22 cellular contexts compared by ENCODE assay signal in the genomic region with DNA sequence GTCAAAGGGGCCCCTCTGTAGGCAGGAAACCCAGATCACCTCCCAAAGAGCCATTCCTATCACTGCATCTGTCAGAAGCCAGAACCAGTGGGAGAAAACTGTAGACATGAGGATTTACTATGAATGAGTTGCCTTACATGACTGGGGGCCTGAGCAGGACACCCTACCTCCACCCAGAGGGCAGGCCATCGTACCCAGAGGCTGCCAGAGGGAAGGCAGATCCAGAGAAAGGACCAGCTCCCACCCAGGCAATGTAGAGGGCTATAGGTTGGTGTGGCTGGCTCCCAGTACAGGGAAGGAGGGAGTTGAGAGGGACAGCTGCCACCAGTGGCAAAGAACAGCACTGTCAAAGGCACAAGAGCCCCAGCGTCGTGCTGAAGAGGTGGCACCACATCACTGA.
"Had no signal": no experiment of that assay in that cellular context is flagged by ENCODE, and none has a peak within 500 bp of the region (broad histone marks: within the 10 kb centered on the region; RNA-seq: fewer than 3 reads in every experiment).

No MANE protein-coding gene starts in this region.

- H3K36me3 ChIP-seq: adrenal gland, Peyer's patch, SJSA1 had no signal

- H3K9me3 ChIP-seq: adrenal gland, Peyer's patch, SK-N-SH had no signal

- H3K9ac ChIP-seq: SK-N-SH had no signal

- H3K4me1 ChIP-seq: adrenal gland, Peyer's patch, SJSA1 had no signal

- H3K4me2 ChIP-seq: SK-N-SH had no signal

- H3K27me3 ChIP-seq: adrenal gland, Peyer's patch, SJSA1 had no signal

- DNase-seq: activated CD4-positive, alpha-beta memory T cell treated with anti-CD3 and anti-CD28 coated beads for 36 hours; activated CD4-positive, alpha-beta T cell treated with anti-CD3 and anti-CD28 coated beads, Interleukin-2, amount 10 ng/mL, durations not matched to agents 7 days and 5 days; activated CD8-positive, alpha-beta memory T cell treated with anti-CD3 and anti-CD28 coated beads, Interleukin-2, amount 50 U/mL, for 4 hours; activated gamma-delta T cell treated with Interleukin-2 at 50 U/mL for 16 hours; activated naive CD4-positive, alpha-beta T cell treated with anti-CD3 and anti-CD28 coated beads for 36 hours; activated T-cell treated with anti-CD3 and anti-CD28 coated beads for 4 hours; activated T-cell treated with anti-CD3 and anti-CD28 coated beads, Interleukin-2, amount 50 U/mL, for 4 hours; adrenal gland; anterior cingulate cortex; NCI-H1092 treated with DMSO at 0.1 percent for 48 hours; NCI-H187; NCI-H2029 treated with DMSO at 0.1 percent for 48 hours; NCI-H2107; NCI-H2171; NCI-H526; NCI-H748 treated with DMSO at 0.1 percent for 48 hours; NK-92 treated with Interleukin-12 subunit alpha and Interleukin-12 subunit beta, amount 100 ng/mL, for 24 hours; PC-3; Peyer's patch; SHP77 treated with DMSO at 0.1 percent for 48 hours; SK-N-SH had no signal

- H3K27ac ChIP-seq: adrenal gland, Peyer's patch, SJSA1 had no signal

- H3K4me3 ChIP-seq: adrenal gland, Peyer's patch, SJSA1 had no signal
